20 cellular contexts compared by ENCODE assay signal in the genomic region with DNA sequence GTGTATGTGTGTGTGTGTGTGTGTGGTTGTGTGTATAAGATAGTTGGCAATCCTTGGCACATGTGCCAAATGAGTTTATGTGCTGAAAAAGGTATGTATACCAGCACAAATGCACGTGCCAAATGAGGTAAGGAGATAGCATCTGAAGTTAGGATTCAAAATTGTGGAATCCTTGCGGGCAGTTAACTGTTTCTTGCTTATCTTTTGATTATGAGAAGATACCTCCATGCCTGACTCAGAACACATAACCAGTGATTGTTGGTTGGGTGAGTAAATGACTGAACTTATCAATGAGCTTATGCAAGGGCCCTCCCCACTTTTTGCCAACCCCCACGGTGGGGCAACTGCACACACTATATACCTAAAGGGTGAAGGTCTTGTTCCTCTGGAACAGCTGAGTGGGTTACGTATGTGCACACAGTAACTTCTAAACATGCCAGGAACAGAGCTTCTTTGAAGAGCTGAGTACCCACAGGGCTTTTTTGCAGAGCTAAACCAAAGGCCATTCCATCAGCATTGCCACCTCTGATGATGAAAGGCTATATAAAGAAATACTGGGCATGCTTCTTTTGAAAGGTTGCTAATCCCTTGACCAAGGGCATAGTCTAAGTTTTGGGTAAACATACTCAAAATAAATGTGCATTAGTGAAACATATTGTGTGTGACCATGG.
DNase-seq lines count a peak whose midpoint lies in the region; ATAC-seq and TF ChIP-seq lines count a peak whose summit lies in the region.
"Had no signal": no experiment of that assay in that cellular context is flagged by ENCODE, and none has a peak within 500 bp of the region (broad histone marks: within the 10 kb centered on the region; RNA-seq: fewer than 3 reads in every experiment).

No MANE protein-coding gene starts in this region.

- H3K79me1 ChIP-seq in H9 (ENCODE audit: insufficient read depth, low read depth, low read length, poor library complexity, severe bottlenecking) = no peaks in the 10 kb centered on the region

- no peak overlapping the region for H2AK5ac ChIP-seq in H9 (ENCODE audit: insufficient read length, low read length)

- no peaks in the 10 kb centered on the region for H3K79me2 ChIP-seq in H9 (ENCODE audit: insufficient read depth, low read length)

- no peak overlapping the region for H3K56ac ChIP-seq in H9 (ENCODE audit: insufficient read length, low read depth, low read length)

- H3K27ac Mint-ChIP-seq in nephron progenitor cell = peak overlapping the region; percentile 94
- no peak overlapping the region for H3K27ac Mint-ChIP-seq in H9
- H3K27ac Mint-ChIP-seq: CD4-positive, CD25-positive, alpha-beta regulatory T cell; GM23338 had no signal

- TF ChIP-seq CTCF in WERI-Rb-1 (IDR thresholded peaks at IDR 0.05; ENCODE audit: low read depth, low read length) (no peak), nephron progenitor cell (IDR thresholded peaks at IDR 0.05) (no peak), H9 (conservative IDR thresholded peaks at IDR 0.05) (no peak), gastrocnemius medialis (IDR thresholded peaks at IDR 0.05 in 4 of 5, conservative IDR thresholded peaks at IDR 0.05 in 1 of 5) (no peak), sigmoid colon (IDR thresholded peaks at IDR 0.05) (no peak)

- TF ChIP-seq POLR2A in gastrocnemius medialis (IDR thresholded peaks at IDR 0.05) = no peak
- no peak for TF ChIP-seq POLR2A in sigmoid colon (IDR thresholded peaks at IDR 0.05)

- WGBS in H9 (ENCODE audit: extremely low coverage, insufficient read length, low lambda C conversion rate) = no CpG with 5 or more reads among the region's 4 CpGs
- WGBS in sigmoid colon, 2 donors = 69 to 81% methylated on average over 4 of the region's 4 CpGs

- H3K9ac ChIP-seq in H9 (ENCODE audit: extremely low read depth, insufficient read length, low read length) = no peak overlapping the region
- H3K9ac ChIP-seq: BLaER1, KMS-11 had no signal

- H2BK20ac ChIP-seq in H9 (ENCODE audit: low read depth, low read length, poor library complexity, severe bottlenecking) = no peak overlapping the region

- in situ Hi-C loops in gastrocnemius medialis (cut with MboI; ENCODE audit: low sequenced_read_pairs in 4 of 4) = no loop called here

- no peak overlapping the region for H2AFZ ChIP-seq in H9 (ENCODE audit: low read length)
- H2AFZ ChIP-seq: GM23338 had no signal

- no peak overlapping the region for H3K14ac ChIP-seq in H9 (ENCODE audit: insufficient read depth, low read length)

- ATAC-seq in left lobe of liver (peak; percentile 83), gastrocnemius medialis (no peak)
- ATAC-seq: GM23338, PC-3 had no signal

- H3T11ph ChIP-seq in H9 (ENCODE audit: low read length) = no peak overlapping the region

- TF ChIP-seq EP300 in sigmoid colon (IDR thresholded peaks at IDR 0.05) = no peak

- no peaks in the 10 kb centered on the region for H3K23me2 ChIP-seq in H9 (ENCODE audit: insufficient read length, low read depth, low read length, poor library complexity, severe bottlenecking)

- H4K8ac ChIP-seq in H9 (replicated peaks; ENCODE audit: insufficient read length, low read depth, low read length) = no peak overlapping the region

- H4K91ac ChIP-seq in H9 (ENCODE audit: insufficient read length, low read depth, low read length) = no peak overlapping the region

- H2BK5ac ChIP-seq in H9 (ENCODE audit: insufficient read length, low read length) = no peak overlapping the region

- H3K9me3 ChIP-seq in WERI-Rb-1 (ENCODE audit: severe bottlenecking) = no peaks in the 10 kb centered on the region
- H3K9me3 ChIP-seq in H9 (ENCODE audit: control insufficient read depth, low read depth, low read length) = no peaks in the 10 kb centered on the region
- H3K9me3 ChIP-seq in gastrocnemius medialis = no peaks in the 10 kb centered on the region
- no peaks in the 10 kb centered on the region for H3K9me3 ChIP-seq in sigmoid colon
- H3K9me3 ChIP-seq: BLaER1, HAP-1 had no signal

- no peak overlapping the region for H2BK120ac ChIP-seq in H9 (ENCODE audit: low read depth, low read length, poor library complexity, severe bottlenecking)

- H3K27me3 ChIP-seq in WERI-Rb-1 (ENCODE audit: insufficient read depth, low read depth, severe bottlenecking) = no peaks in the 10 kb centered on the region
- H3K27me3 ChIP-seq in H9 (ENCODE audit: insufficient read depth, low read length) = no peaks in the 10 kb centered on the region
- no peaks in the 10 kb centered on the region for H3K27me3 ChIP-seq in gastrocnemius medialis
- H3K27me3 ChIP-seq in sigmoid colon = no peaks in the 10 kb centered on the region
- H3K27me3 ChIP-seq: BLaER1 had no signal

- H3K27me3 Mint-ChIP-seq in nephron progenitor cell (ENCODE audit: low read depth, poor library complexity) (no peaks in the 10 kb centered on the region), H9 (ENCODE audit: low read depth) (no peaks in the 10 kb centered on the region; the same call in 1 of the 2 replicates)

- no peak overlapping the region for H2BK12ac ChIP-seq in H9 (ENCODE audit: insufficient read length, low read depth, low read length)

- H3K4me1 ChIP-seq in H9 (ENCODE audit: insufficient read depth, low read length) (peaks cover 3% of the 10 kb centered on the region; the same call in 1 of the 2 replicates), gastrocnemius medialis (no peaks in the 10 kb centered on the region), sigmoid colon (peaks cover 0 to 72% (median 50%) of the 10 kb centered on the region in 4 donors)
- H3K4me1 ChIP-seq: BLaER1 had no signal

- peaks cover 76% of the 10 kb centered on the region for H3K36me3 ChIP-seq in WERI-Rb-1
- no peaks in the 10 kb centered on the region for H3K36me3 ChIP-seq in gastrocnemius medialis
- H3K36me3 ChIP-seq in sigmoid colon = peaks cover 0 to 35% (median 5%) of the 10 kb centered on the region in 4 donors
- H3K36me3 ChIP-seq: BLaER1 had no signal

- H3K9me3 Mint-ChIP-seq in nephron progenitor cell (no peaks in the 10 kb centered on the region), H9 (peaks cover 0 to 3% of the 10 kb centered on the region in 2 experiments; a peak in 1 of 5 replicates)
- H3K9me3 Mint-ChIP-seq: GM23338 had no signal

- no peak overlapping the region for H3K4ac ChIP-seq in H9 (ENCODE audit: low read depth, low read length)

- H3K18ac ChIP-seq in H9 (ENCODE audit: insufficient read length, low read depth, low read length) = no peak overlapping the region

- H4K20me1 ChIP-seq in H9 (ENCODE audit: control insufficient read depth, insufficient read depth, insufficient read length) = no peaks in the 10 kb centered on the region
- H4K20me1 ChIP-seq: BLaER1 had no signal

- H3K23ac ChIP-seq in H9 (ENCODE audit: insufficient read length, low read depth, low read length) = no peak overlapping the region

- H3K4me3 Mint-ChIP-seq in nephron progenitor cell (peak overlapping the region; percentile 28), H9 (no peak overlapping the region)
- H3K4me3 Mint-ChIP-seq: CD4-positive, CD25-positive, alpha-beta regulatory T cell; GM23338 had no signal

- peaks cover 70% of the 10 kb centered on the region for H3K36me3 Mint-ChIP-seq in nephron progenitor cell (ENCODE audit: low read depth)
- no peaks in the 10 kb centered on the region for H3K36me3 Mint-ChIP-seq in H9 (ENCODE audit: insufficient read depth in 1 of 3, low read depth in 3 of 3)
- H3K36me3 Mint-ChIP-seq: CD4-positive, CD25-positive, alpha-beta regulatory T cell had no signal

- no peak overlapping the region for H4K5ac ChIP-seq in H9 (ENCODE audit: insufficient read length, low read depth, low read length)

- H2BK15ac ChIP-seq in H9 (ENCODE audit: low read depth, low read length) = no peak overlapping the region

- peak; percentile 25 for DNase-seq in NCI-H226
- DNase-seq in WERI-Rb-1 = no peak
- no peak for DNase-seq in left lobe of liver (ENCODE audit: low spot score)
- DNase-seq in nephron progenitor cell = no peak
- DNase-seq in H9 = no peak
- no peak for DNase-seq in gastrocnemius medialis
- no peak for DNase-seq in sigmoid colon
- DNase-seq in stimulated activated CD4-positive, alpha-beta T cell treated with anti-CD3 and anti-CD28 coated beads, Interleukin-12 subunit alpha, Interleukin-12 subunit beta, amount 100 ng/mL, for 4 hours = no peak
- DNase-seq: CD4-positive, CD25-positive, alpha-beta regulatory T cell; IMR-90; NCI-H1048; NCI-H1417; NCI-H1694; NCI-H2029 treated with DMSO at 0.1 percent for 48 hours; NCI-H526 treated with DMSO at 0.1 percent for 48 hours; PC-3 had no signal

- intact Hi-C loops in gastrocnemius medialis (cut with DNase I; ENCODE audit: low total_unique reads) = no loop called here
- intact Hi-C loops in sigmoid colon (cut with DNase I) = no loop called here

- H3K27ac ChIP-seq in WERI-Rb-1 (peak overlapping the region; percentile 36; the same call in 1 of the 2 replicates), H9 (ENCODE audit: insufficient read length, low read depth, low read length) (no peak overlapping the region), gastrocnemius medialis (no peak overlapping the region), sigmoid colon (no peak overlapping the region)
- H3K27ac ChIP-seq: BLaER1, KMS-11 had no signal

- no peak overlapping the region for H3K4me3 ChIP-seq in WERI-Rb-1 (ENCODE audit: low read depth, low read length)
- H3K4me3 ChIP-seq in gastrocnemius medialis = no peak overlapping the region
- H3K4me3 ChIP-seq in sigmoid colon = no peak overlapping the region
- H3K4me3 ChIP-seq: BLaER1, GM23338, HAP-1 had no signal

- H3K4me1 Mint-ChIP-seq in nephron progenitor cell (peaks cover 72% of the 10 kb centered on the region), H9 (peaks cover 18 to 39% of the 10 kb centered on the region in 2 experiments)
- H3K4me1 Mint-ChIP-seq: CD4-positive, CD25-positive, alpha-beta regulatory T cell had no signal

- H3K4me2 ChIP-seq in H9 (ENCODE audit: insufficient read depth, insufficient read length, low read length) = no peak overlapping the region
- H3K4me2 ChIP-seq: BLaER1, GM23338, KMS-11 had no signal
